ENCODE assay signal across 21 cellular contexts in genomic region chr5:176740131-176740701, GRCh38.
DNase-seq lines count a peak whose midpoint lies in the region; ATAC-seq and TF ChIP-seq lines count a peak whose summit lies in the region.
"Had no signal": no experiment of that assay in that cellular context is flagged by ENCODE, and none has a peak within 500 bp of the region (broad histone marks: within the 10 kb centered on the region; RNA-seq: fewer than 3 reads in every experiment).

No MANE protein-coding gene starts in this region.

- no peak overlapping the region for H2AK5ac ChIP-seq in mesenchymal stem cell (ENCODE audit: low read length, severe bottlenecking)

- H3K27ac ChIP-seq in dorsolateral prefrontal cortex (peak overlapping the region in 36 of 59 donors; percentile 4 to 94 (median 56)), mesenchymal stem cell (ENCODE audit: low read length, poor library complexity, severe bottlenecking) (no peak overlapping the region)
- H3K27ac ChIP-seq: esophagus squamous epithelium, left ventricle myocardium inferior, parathyroid adenoma, vagina had no signal

- no peak overlapping the region for H2BK12ac ChIP-seq in mesenchymal stem cell (ENCODE audit: low read length in 2 of 2)

- no peak overlapping the region for H3K14ac ChIP-seq in mesenchymal stem cell (ENCODE audit: low read length in 2 of 2)

- H3K79me1 ChIP-seq in mesenchymal stem cell (replicated peaks; ENCODE audit: low read length, poor library complexity, severe bottlenecking) = no peaks in the 10 kb centered on the region

- H3K9me3 ChIP-seq in mesenchymal stem cell (ENCODE audit: control insufficient read depth, low read length) (no peaks in the 10 kb centered on the region), T-helper 17 cell (ENCODE audit: control insufficient read depth, low read length, poor library complexity, severe bottlenecking) (no peaks in the 10 kb centered on the region)
- H3K9me3 ChIP-seq: esophagus squamous epithelium, left ventricle myocardium inferior, vagina had no signal

- ATAC-seq in GM21381 (IDR thresholded peaks at IDR 0.05; ENCODE audit: unreplicated experiment) = no peak
- ATAC-seq in T-helper 17 cell = no peak
- ATAC-seq: activated CD8-positive, alpha-beta T cell treated with anti-CD3 and anti-CD28 coated beads, Interleukin-2, amount 10 ng/mL, durations not matched to agents 7 days and 5 days; GM12878; Right ventricle myocardium inferior had no signal

- no peak overlapping the region for H3K18ac ChIP-seq in mesenchymal stem cell (ENCODE audit: low read depth in 1 of 2, low read length in 2 of 2)

- no peak overlapping the region for H2BK120ac ChIP-seq in mesenchymal stem cell (ENCODE audit: low read depth, low read length)

- no peak overlapping the region for H4K8ac ChIP-seq in mesenchymal stem cell (ENCODE audit: low read length)

- peaks cover 0 to 35% (median 3%) of the 10 kb centered on the region in 45 donors for H3K27me3 ChIP-seq in dorsolateral prefrontal cortex
- H3K27me3 ChIP-seq in mesenchymal stem cell (ENCODE audit: control insufficient read depth in 1 of 2, insufficient read depth in 1 of 2, low read length in 2 of 2) = peaks cover 60 to 99% of the 10 kb centered on the region in 2 experiments

- H3K9ac ChIP-seq in mesenchymal stem cell (ENCODE audit: low read length) = no peak overlapping the region
- H3K9ac ChIP-seq: parathyroid adenoma had no signal

- TF ChIP-seq CTCF in LNCaP clone FGC (IDR thresholded peaks at IDR 0.05; ENCODE audit: control insufficient read depth, extremely low read depth, insufficient read depth) = no peak
- TF ChIP-seq CTCF in dorsolateral prefrontal cortex (IDR thresholded peaks at IDR 0.05 in 54 of 56, conservative IDR thresholded peaks at IDR 0.05 in 2 of 56; ENCODE audit: low read depth in 1 of 56, partially characterized antibody in 56 of 56) = no peak
- no peak for TF ChIP-seq CTCF in osteocyte (IDR thresholded peaks at IDR 0.05)

- H3K27me3 Mint-ChIP-seq in osteocyte (ENCODE audit: unreplicated experiment) (peaks cover 74% of the 10 kb centered on the region), T-helper 17 cell (peaks cover 81% of the 10 kb centered on the region)

- no peak overlapping the region for H2BK15ac ChIP-seq in mesenchymal stem cell (ENCODE audit: low read depth, poor library complexity, severe bottlenecking)

- H3K4ac ChIP-seq in mesenchymal stem cell (ENCODE audit: low read depth in 1 of 2, low read length in 2 of 2) = no peak overlapping the region

- no peaks in the 10 kb centered on the region for H3K36me3 Mint-ChIP-seq in osteocyte (ENCODE audit: unreplicated experiment)
- peaks cover 6% of the 10 kb centered on the region for H3K36me3 Mint-ChIP-seq in T-helper 17 cell (ENCODE audit: low read depth)
- H3K36me3 Mint-ChIP-seq: WTC11 had no signal

- DNase-seq in ELF-1 (ENCODE audit: low read depth, low spot score) (peak; percentile 10), LNCaP clone FGC (ENCODE audit: low read depth) (peak; percentile 38), dorsolateral prefrontal cortex (peak in 5 of 10 donors; percentile 8 to 46 (median 26)), osteocyte (ENCODE audit: extremely low spot score, unreplicated experiment) (peak; percentile 64), NCI-H748 treated with DMSO at 0.1 percent for 48 hours (lab: John Stamatoyannopoulos, UW) (no peak), mesenchymal stem cell (no peak), T-helper 17 cell (no peak)
- DNase-seq: activated CD8-positive, alpha-beta T cell treated with anti-CD3 and anti-CD28 coated beads, Interleukin-2, amount 10 ng/mL, durations not matched to agents 7 days and 5 days; esophagus squamous epithelium; GDM1; left ventricle myocardium inferior; NCI-H1436 treated with DMSO at 0.1 percent for 48 hours; stimulated activated CD4-positive, alpha-beta T cell treated with anti-CD3 and anti-CD28 coated beads, Interleukin-2, amount 100 ng/mL, for 48 hours; T-helper 1 cell had no signal

- no peak overlapping the region for H2BK5ac ChIP-seq in mesenchymal stem cell (ENCODE audit: low read depth, low read length, poor library complexity, severe bottlenecking)

- H3K27ac Mint-ChIP-seq in osteocyte (ENCODE audit: unreplicated experiment) = no peak overlapping the region
- no peak overlapping the region for H3K27ac Mint-ChIP-seq in T-helper 17 cell
- H3K27ac Mint-ChIP-seq: activated CD8-positive, alpha-beta T cell treated with anti-CD3 and anti-CD28 coated beads, Interleukin-2, amount 10 ng/mL, durations not matched to agents 7 days and 5 days; activated T-helper 2 cell treated with anti-CD3 and anti-CD28 coated beads, Interferon-gamma antibody, Interleukin-2, Interleukin-4, amounts not matched to agents 10 μg/mL and 5 μg/mL and 100 μg/mL, durations not matched to agents 14 hours and 24 hours and 36 hours; WTC11 had no signal

- WGBS in mesenchymal stem cell = 88% methylated on average over 16 of the region's 16 CpGs

- H3K4me3 ChIP-seq in LNCaP clone FGC (ENCODE audit: low read depth, low read length) = no peak overlapping the region
- H3K4me3 ChIP-seq in dorsolateral prefrontal cortex = no peak overlapping the region
- no peak overlapping the region for H3K4me3 ChIP-seq in mesenchymal stem cell (ENCODE audit: insufficient read depth in 1 of 2, low read depth in 1 of 2, low read length in 2 of 2)
- H3K4me3 ChIP-seq: esophagus squamous epithelium, GM12878, left ventricle myocardium inferior, vagina had no signal

- H3K4me1 ChIP-seq in mesenchymal stem cell (ENCODE audit: control insufficient read depth, insufficient read depth, low read depth, low read length) = peaks cover 42% of the 10 kb centered on the region
- H3K4me1 ChIP-seq: parathyroid adenoma had no signal

- H3K4me2 ChIP-seq in mesenchymal stem cell (ENCODE audit: low read length, poor library complexity, severe bottlenecking) = no peak overlapping the region

- peaks cover 4% of the 10 kb centered on the region for H3K4me1 Mint-ChIP-seq in osteocyte (ENCODE audit: unreplicated experiment)
- peaks cover 14% of the 10 kb centered on the region for H3K4me1 Mint-ChIP-seq in T-helper 17 cell

- H4K91ac ChIP-seq in mesenchymal stem cell (ENCODE audit: low read length) = no peak overlapping the region

- intact Hi-C loops in dorsolateral prefrontal cortex (cut with DNase I) = loop anchor here in 1 of 2 donors (5.0 kb wide), 1 partner anchor 52 kb away; no protein-coding TSS in a partner anchor

- H3K36me3 ChIP-seq in mesenchymal stem cell (ENCODE audit: control insufficient read depth in 1 of 2, insufficient read depth in 2 of 2, low read depth in 1 of 2, low read length in 2 of 2) = no peaks in the 10 kb centered on the region
- H3K36me3 ChIP-seq: esophagus squamous epithelium, left ventricle myocardium inferior, vagina had no signal

- no peak overlapping the region for H3K4me3 Mint-ChIP-seq in osteocyte (ENCODE audit: unreplicated experiment)
- H3K4me3 Mint-ChIP-seq in T-helper 17 cell = no peak overlapping the region
- H3K4me3 Mint-ChIP-seq: activated CD8-positive, alpha-beta T cell treated with anti-CD3 and anti-CD28 coated beads, Interleukin-2, amount 10 ng/mL, durations not matched to agents 7 days and 5 days; WTC11 had no signal

- H3K23ac ChIP-seq in mesenchymal stem cell (ENCODE audit: low read length in 2 of 2) = no peak overlapping the region

- no peak overlapping the region for H2AFZ ChIP-seq in mesenchymal stem cell (ENCODE audit: low read depth, low read length)
- H2AFZ ChIP-seq: parathyroid adenoma had no signal

- no peaks in the 10 kb centered on the region for H3K9me3 Mint-ChIP-seq in osteocyte (ENCODE audit: unreplicated experiment)
- H3K9me3 Mint-ChIP-seq: activated T-helper 2 cell treated with anti-CD3 and anti-CD28 coated beads, Interferon-gamma antibody, Interleukin-2, Interleukin-4, amounts not matched to agents 10 μg/mL and 5 μg/mL and 100 μg/mL, durations not matched to agents 14 hours and 24 hours and 36 hours; WTC11 had no signal

Comparison
In these comparisons a context has a peak if more than half of its experiments do, and no peak if none do; other contexts are left out.
1. DNase-seq: peak in ELF-1 (single experiment), LNCaP clone FGC (single experiment) and osteocyte (single experiment); none in NCI-H748 treated with DMSO at 0.1 percent for 48 hours (single experiment), mesenchymal stem cell (single experiment) and T-helper 17 cell (0 of 3).